In the genomic region with DNA sequence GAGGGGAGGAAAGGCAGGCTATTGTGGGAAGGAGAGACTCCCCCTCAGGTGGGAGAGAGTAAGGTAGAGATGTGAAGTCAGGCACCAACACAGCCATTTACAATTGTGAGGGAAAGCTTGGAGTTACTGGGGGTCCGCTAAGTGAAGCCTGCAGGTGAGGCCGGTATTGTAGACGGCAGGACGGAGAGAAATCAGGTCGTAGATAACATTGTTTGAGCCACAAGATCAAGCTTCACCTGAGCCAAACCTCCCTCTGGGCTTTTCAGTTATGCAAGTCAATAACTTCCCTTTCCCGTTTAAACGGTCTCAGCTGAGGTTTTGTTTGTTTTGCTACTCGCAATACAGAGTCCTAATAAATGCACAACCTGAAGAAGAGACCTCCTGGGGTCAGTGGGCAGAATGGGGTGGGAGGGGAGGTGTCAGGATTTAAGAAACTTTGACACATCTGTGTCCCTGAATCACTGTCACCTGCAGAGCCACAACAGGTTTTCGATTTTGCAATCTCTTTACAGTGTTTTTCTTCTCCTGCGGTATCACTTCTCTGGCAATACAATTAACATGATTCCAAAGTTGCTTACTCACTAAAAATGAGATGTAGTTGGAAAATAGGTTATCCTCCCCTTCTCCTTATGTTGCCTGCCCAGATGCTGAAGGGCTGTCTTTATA, we compare ENCODE assay signal across 18 cellular contexts.
DNase-seq lines count a peak whose midpoint lies in the region; TF ChIP-seq lines count a peak whose summit lies in the region.
"Had no signal": no experiment of that assay in that cellular context is flagged by ENCODE, and none has a peak within 500 bp of the region (broad histone marks: within the 10 kb centered on the region; RNA-seq: fewer than 3 reads in every experiment).

No MANE protein-coding gene starts in this region.

- CTCF ChIA-PET in mammary epithelial cell (lab: Charles Lee; ENCODE audit: low non-redundant PET): no interaction called here

- no peak overlapping the region for H3K9ac ChIP-seq in mammary epithelial cell (ENCODE audit: insufficient read depth, low read length)
- H3K9ac ChIP-seq: KMS-11 had no signal

- no peaks in the 10 kb centered on the region for H4K20me1 ChIP-seq in mammary epithelial cell (ENCODE audit: insufficient read depth, low read length)

- no peak overlapping the region for H2AFZ ChIP-seq in mammary epithelial cell (ENCODE audit: low read depth, low read length)

- peaks cover 23% of the 10 kb centered on the region for H3K4me1 ChIP-seq in mammary epithelial cell (ENCODE audit: insufficient read depth, low read length)
- peaks cover 6 to 14% of the 10 kb centered on the region in 2 experiments for H3K4me1 ChIP-seq in neutrophil (ENCODE audit: control insufficient read depth in 1 of 2, insufficient read depth in 1 of 2, low read depth in 1 of 2, low read length in 1 of 2)
- H3K4me1 ChIP-seq: testis had no signal

- H3K27ac ChIP-seq in mammary epithelial cell (ENCODE audit: insufficient read depth, low read depth, low read length) (no peak overlapping the region), neutrophil (no peak overlapping the region)
- H3K27ac ChIP-seq: gastrocnemius medialis, KMS-11, testis had no signal

- TF ChIP-seq CTCF in mammary epithelial cell (conservative IDR thresholded peaks at IDR 0.05 in 1 of 2, IDR thresholded peaks at IDR 0.05 in 1 of 2; ENCODE audit: extremely low read depth in 1 of 2, insufficient read depth in 1 of 2, low read depth in 1 of 2, low read length in 2 of 2): no peak
- TF ChIP-seq CTCF in neutrophil (IDR thresholded peaks at IDR 0.05): no peak

- H3K27me3 ChIP-seq in mammary epithelial cell (ENCODE audit: insufficient read depth, low read length): no peaks in the 10 kb centered on the region
- peaks cover 22% of the 10 kb centered on the region for H3K27me3 ChIP-seq in neutrophil
- H3K27me3 ChIP-seq: gastrocnemius medialis, testis had no signal

- H3K9me3 ChIP-seq in mammary epithelial cell (replicated peaks; ENCODE audit: insufficient read depth, low read length) (no peaks in the 10 kb centered on the region), neutrophil (no peaks in the 10 kb centered on the region)
- H3K9me3 ChIP-seq: gastrocnemius medialis, testis had no signal

- DNase-seq in NCI-H748 (lab: John Stamatoyannopoulos, UW; ENCODE audit: unreplicated experiment) (peak; percentile 31), NCI-H748 treated with DMSO at 0.1 percent for 48 hours (lab: John Stamatoyannopoulos, UW) (no peak), NCI-H146 (lab: John Stamatoyannopoulos, UW) (peak; percentile 88), mammary epithelial cell (peak; percentile 30), retina (no peak), amygdala (lab: John Stamatoyannopoulos, UW) (no peak), germinal center (ENCODE audit: low spot score) (no peak)
- DNase-seq: activated CD8-positive, alpha-beta T cell treated with anti-CD3 and anti-CD28 coated beads, Interleukin-2, amount 10 ng/mL, durations not matched to agents 7 days and 5 days; activated naive CD4-positive, alpha-beta T cell treated with anti-CD3 and anti-CD28 coated beads, Interleukin-2, amount 50 U/mL, for 16 hours; activated T-cell treated with anti-CD3 and anti-CD28 coated beads, Interleukin-2, amount 50 U/mL, for 72 hours; gastrocnemius medialis; NCI-H1105; posterior cingulate gyrus; stimulated activated CD4-positive, alpha-beta T cell treated with anti-CD3 and anti-CD28 coated beads, Interleukin-1b, Interleukin-23, amount 100 ng/mL, for 48 hours; stimulated activated naive B cell treated with anti-CD40 and anti-IgM and Interleukin-4, amounts not matched to agents 10 μg/mL and 1 μg/mL and 100 μg/mL, for 72 hours; testis had no signal

- no peaks in the 10 kb centered on the region for H3K36me3 ChIP-seq in mammary epithelial cell (ENCODE audit: insufficient read depth, low read length)
- H3K36me3 ChIP-seq in neutrophil: no peaks in the 10 kb centered on the region
- H3K36me3 ChIP-seq: gastrocnemius medialis had no signal

- H3K4me2 ChIP-seq in mammary epithelial cell (ENCODE audit: insufficient read depth, low read depth, low read length): no peak overlapping the region
- H3K4me2 ChIP-seq: KMS-11 had no signal

- no peak overlapping the region for H3K4me3 ChIP-seq in mammary epithelial cell (replicated peaks in 1 of 3; ENCODE audit: insufficient read depth in 1 of 3, low read depth in 2 of 3, low read length in 3 of 3)
- peak overlapping the region; percentile 35 to 42 for H3K4me3 ChIP-seq in neutrophil (ENCODE audit: low read depth in 1 of 2, low read length in 1 of 2)
- H3K4me3 ChIP-seq: gastrocnemius medialis, testis had no signal

- dilution Hi-C loops in mammary epithelial cell (cut with HindIII; ENCODE audit: low sequenced_read_pairs): no loop called here

- no TSS peak for BruUV-seq in mammary epithelial cell (replicated peaks; lab: Mats Ljungman, UMichigan)

- H3K79me2 ChIP-seq in mammary epithelial cell (ENCODE audit: insufficient read depth, low read length): no peaks in the 10 kb centered on the region

- 72% methylated on average over 9 of the region's 10 CpGs for WGBS in mammary epithelial cell (ENCODE audit: low coverage, missing lambda C conversion rate)

- intact Hi-C loops in mammary epithelial cell (cut with micrococcal nuclease): no loop called here

- in situ Hi-C loops in mammary epithelial cell (cut with MboI; ENCODE audit: low sequenced_read_pairs in 2 of 2): no loop called here

Comparison
In these comparisons a context has a peak if more than half of its experiments do, and no peak if none do; other contexts are left out.
1. DNase-seq: peak in NCI-H748 (single experiment), NCI-H146 (single experiment) and mammary epithelial cell (single experiment); none in NCI-H748 treated with DMSO at 0.1 percent for 48 hours (single experiment), retina (single experiment), amygdala (0 of 56) and germinal center (single experiment).
2. H3K4me3 ChIP-seq: peak in neutrophil (2 of 2); none in mammary epithelial cell (0 of 3).